In the genomic region with DNA sequence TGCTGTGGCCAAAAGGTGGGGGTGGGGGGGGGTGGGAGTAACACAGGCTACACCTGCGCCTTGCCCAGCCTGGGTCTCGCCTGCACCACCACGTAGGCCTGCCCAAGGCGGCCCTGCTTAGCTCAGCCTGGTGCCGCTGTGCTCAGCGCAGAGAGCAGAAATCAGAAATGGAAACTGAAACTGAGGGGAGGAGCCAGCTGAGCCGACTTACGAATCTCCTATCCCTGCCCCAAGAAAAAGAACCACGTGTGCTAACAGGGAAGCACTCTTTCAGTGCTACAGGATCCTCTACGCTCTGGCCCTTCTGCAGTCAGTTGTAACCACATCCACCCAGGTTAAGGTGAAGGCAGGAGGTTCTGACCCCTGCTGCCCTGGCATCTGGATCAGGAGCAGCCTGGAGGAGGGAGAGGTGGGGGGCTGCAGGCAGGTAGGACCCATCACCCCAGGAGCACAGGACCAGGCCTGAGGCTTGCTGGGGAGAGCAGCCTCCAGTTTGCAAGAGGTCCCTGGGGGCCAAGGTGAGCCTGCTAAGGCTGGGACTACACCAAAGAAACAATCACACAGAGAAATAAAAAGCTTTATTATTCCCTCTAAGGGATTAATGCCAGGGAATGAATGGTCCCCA, we compare ENCODE assay signal across 8 cellular contexts. TPM values are rescaled to one million over a fixed set of nuclear protein-coding genes. Genes with fewer than 3 reads are reported as not detected.
DNase-seq lines count a peak whose midpoint lies in the region; ATAC-seq and TF ChIP-seq lines count a peak whose summit lies in the region.

A gene (minus strand): TSS at position 163 of the 625 bp plus-strand sequence. CDS start 822 bp downstream, outside the sequence.

- no peaks in the 10 kb centered on the region for H3F3A ChIP-seq in smooth muscle cell (ENCODE audit: low read depth)

- H3K36me3 ChIP-seq in rectal smooth muscle tissue (ENCODE audit: control insufficient read depth, insufficient read depth, low read length) (no peaks in the 10 kb centered on the region), smooth muscle cell (ENCODE audit: low read depth) (no peaks in the 10 kb centered on the region)

- H2AFZ ChIP-seq in smooth muscle cell (ENCODE audit: low read depth) = no peak within 1 kb of the TSS

- H3K79me2 ChIP-seq in smooth muscle cell (ENCODE audit: low read depth) = no peaks in the 10 kb centered on the region

- DNase-seq in AG10803 (ENCODE audit: low read depth) (peak; percentile 84), glomerular endothelial cell (ENCODE audit: extremely low read depth, low read depth, low spot score) (no peak), smooth muscle cell (lab: John Stamatoyannopoulos, UW; ENCODE audit: unreplicated experiment) (no peak)
- peak; percentile 80 for DNase-seq in activated naive CD4-positive, alpha-beta T cell treated with Interleukin-2 at 50 U/mL for 16 hours

- WGBS in smooth muscle cell (ENCODE audit: low lambda C conversion rate) = 70% methylated on average over 10 of the region's 10 CpGs

- no peaks in the 10 kb centered on the region for H3K27me3 ChIP-seq in rectal smooth muscle tissue (ENCODE audit: control insufficient read depth, insufficient read depth, low read length)
- H3K27me3 ChIP-seq in smooth muscle cell (ENCODE audit: low read depth) = no peaks in the 10 kb centered on the region

- TF ChIP-seq POLR2A in GM19193 (IDR thresholded peaks at IDR 0.05; ENCODE audit: extremely low read depth, insufficient read depth, insufficient read length) (peak; percentile 89), Raji (IDR thresholded peaks at IDR 0.05; ENCODE audit: insufficient read depth, low read depth, low read length) (peak; percentile 67)

- no peak within 1 kb of the TSS for H3K4me2 ChIP-seq in smooth muscle cell

- peak; percentile 64 for ATAC-seq in HG03432 (IDR thresholded peaks at IDR 0.05; ENCODE audit: unreplicated experiment)

- H3K27ac ChIP-seq in rectal smooth muscle tissue (ENCODE audit: low read depth, low read length) = peak within 1 kb of the TSS; percentile 96
- no peak within 1 kb of the TSS for H3K27ac ChIP-seq in smooth muscle cell (ENCODE audit: low read depth)

- H3K4me1 ChIP-seq in rectal smooth muscle tissue (ENCODE audit: control insufficient read depth, insufficient read depth, low read length) = peaks cover 12% of the 10 kb centered on the region
- no peaks in the 10 kb centered on the region for H3K4me1 ChIP-seq in smooth muscle cell (ENCODE audit: low read depth)

- H3K4me3 ChIP-seq in AG10803 (ENCODE audit: low read length) (peak within 1 kb of the TSS; percentile 75), rectal smooth muscle tissue (ENCODE audit: low read length) (peak within 1 kb of the TSS; percentile 74), smooth muscle cell (no peak within 1 kb of the TSS)

- TF ChIP-seq CTCF in AG10803 (conservative IDR thresholded peaks at IDR 0.05; ENCODE audit: low read length) = no peak
- no peak for TF ChIP-seq CTCF in smooth muscle cell (IDR thresholded peaks at IDR 0.05; ENCODE audit: borderline replicate concordance, insufficient read depth, poor library complexity, severe bottlenecking)

- H3K9me3 ChIP-seq in smooth muscle cell (replicated peaks; ENCODE audit: low read depth) = no peaks in the 10 kb centered on the region

- H4K20me1 ChIP-seq in smooth muscle cell (ENCODE audit: low read depth) = no peaks in the 10 kb centered on the region

- H3K9ac ChIP-seq in rectal smooth muscle tissue (ENCODE audit: low read length) = peak within 1 kb of the TSS; percentile 64
- no peak within 1 kb of the TSS for H3K9ac ChIP-seq in smooth muscle cell (ENCODE audit: low read depth)

RNA-seq across cellular contexts. Expression of the gene that starts here (rescaled TPM):
- 6.5 and 11.3 TPM in 2 replicates for total RNA-seq in glomerular endothelial cell
- total RNA-seq in smooth muscle cell = 1.0 and 4.2 TPM in 2 replicates
- 0.67 TPM in 1 of 2 replicates, not detected in the other for polyA plus RNA-seq in smooth muscle cell

Comparison
In these comparisons a context has a peak if more than half of its experiments do, and no peak if none do; other contexts are left out.
1. DNase-seq: peak in AG10803 (single experiment) and activated naive CD4-positive, alpha-beta T cell treated with Interleukin-2 at 50 U/mL for 16 hours (single experiment); none in glomerular endothelial cell (single experiment) and smooth muscle cell (single experiment).